Comparison of ENCODE assay signal across 15 cellular contexts in the genomic region with DNA sequence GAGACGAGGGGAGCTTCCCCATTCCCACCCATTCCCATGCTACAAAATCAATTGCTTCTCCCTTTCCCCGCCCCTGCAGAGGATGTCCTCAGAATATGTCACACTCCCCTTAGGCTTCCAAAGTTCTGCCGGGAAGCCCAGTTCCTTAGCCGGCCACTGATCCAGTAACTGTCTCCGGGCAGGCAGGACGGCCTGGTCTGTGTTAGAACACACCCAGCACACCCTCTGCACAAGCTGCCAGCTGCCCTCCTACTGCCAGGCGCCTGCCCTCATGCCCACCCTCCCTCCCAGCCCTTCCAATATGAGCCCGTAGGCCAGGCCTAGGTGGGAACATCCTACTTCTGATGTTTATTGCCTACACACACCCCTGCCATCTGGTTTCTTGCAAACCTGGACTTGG. TPM values are rescaled to one million over a fixed set of nuclear protein-coding genes. Genes with fewer than 3 reads are reported as not detected.
DNase-seq lines count a peak whose midpoint lies in the region; ATAC-seq and TF ChIP-seq lines count a peak whose summit lies in the region.
"Had no signal": no experiment of that assay in that cellular context is flagged by ENCODE, and none has a peak within 500 bp of the region (broad histone marks: within the 10 kb centered on the region; RNA-seq: fewer than 3 reads in every experiment).

No MANE protein-coding gene starts in this region.

- DNase-seq in NCI-H1694 (lab: John Stamatoyannopoulos, UW) (peak; percentile 79), osteoblast (ENCODE audit: insufficient read length, low spot score, missing footprints) (peak; percentile 63), mesothelial cell of epicardium (ENCODE audit: low spot score in 2 of 2, unreplicated experiment in 2 of 2) (no peak), PC-3 (no peak), epidermal melanocyte (ENCODE audit: insufficient read length, low spot score) (no peak)
- DNase-seq: BE2C; CD4-positive, alpha-beta memory T cell; KBM-7; NCI-H1105; NCI-H2227 treated with DMSO at 0.1 percent for 48 hours; NCI-H510A treated with DMSO at 0.1 percent for 48 hours; PC-9 had no signal

- no peaks in the 10 kb centered on the region for H3K9me3 ChIP-seq in BLaER1
- H3K9me3 ChIP-seq in gastroesophageal sphincter = no peaks in the 10 kb centered on the region
- H3K9me3 ChIP-seq in osteoblast (ENCODE audit: low read depth, low read length) = no peaks in the 10 kb centered on the region
- H3K9me3 ChIP-seq in PC-3 (ENCODE audit: low read length) = no peaks in the 10 kb centered on the region
- H3K9me3 ChIP-seq: BE2C, SJSA1 had no signal

- TF ChIP-seq POLR2A in gastroesophageal sphincter (IDR thresholded peaks at IDR 0.05) = no peak

- H2AFZ ChIP-seq in osteoblast (ENCODE audit: low read length) = no peak overlapping the region
- no peak overlapping the region for H2AFZ ChIP-seq in PC-3 (ENCODE audit: low read length)
- H2AFZ ChIP-seq: PC-9 had no signal

- TF ChIP-seq CTCF in gastroesophageal sphincter (IDR thresholded peaks at IDR 0.05) (no peak), osteoblast (IDR thresholded peaks at IDR 0.05; ENCODE audit: extremely low read depth, low read depth, low read length) (no peak), mesothelial cell of epicardium (IDR thresholded peaks at IDR 0.05; ENCODE audit: unreplicated experiment) (no peak), PC-3 (conservative IDR thresholded peaks at IDR 0.05; ENCODE audit: low read depth, low read length) (no peak)

- H3K4me2 ChIP-seq in BLaER1 (peak overlapping the region; percentile 79), osteoblast (ENCODE audit: insufficient read depth, low read length) (no peak overlapping the region), PC-3 (ENCODE audit: low read length) (no peak overlapping the region)
- H3K4me2 ChIP-seq: PC-9 had no signal

- CTCF ChIA-PET in PC-3 (lab: Charles Lee) = no interaction called here

- whole genome bisulfite sequencing in gastroesophageal sphincter (ENCODE audit: low coverage in 1 of 2), 2 donors = 42% methylated on average over 4 of the region's 8 CpGs; no CpG with 5 or more reads in 1 of the 2 donors

- H3K27me3 ChIP-seq in BLaER1 = no peaks in the 10 kb centered on the region
- no peaks in the 10 kb centered on the region for H3K27me3 ChIP-seq in gastroesophageal sphincter
- no peaks in the 10 kb centered on the region for H3K27me3 ChIP-seq in osteoblast (ENCODE audit: insufficient read depth, low read length)
- no peaks in the 10 kb centered on the region for H3K27me3 ChIP-seq in PC-3 (ENCODE audit: low read length)
- H3K27me3 ChIP-seq: BE2C, SJSA1 had no signal

- H3K9ac ChIP-seq in BLaER1 = peak overlapping the region; percentile 73; the same call in 1 of the 2 replicates
- H3K9ac ChIP-seq in PC-3 (ENCODE audit: low read length) = no peak overlapping the region

- no peaks in the 10 kb centered on the region for H3F3A ChIP-seq in PC-3 (ENCODE audit: low read length, unreplicated experiment)

- H3K27ac ChIP-seq in BLaER1 (peak overlapping the region; percentile 77), gastroesophageal sphincter (peak overlapping the region in 3 of 4 donors; percentile 25 to 51 (median 31)), osteoblast (ENCODE audit: low read depth, low read length) (no peak overlapping the region), PC-3 (ENCODE audit: low read length) (no peak overlapping the region)
- H3K27ac ChIP-seq: PC-9, SJSA1 had no signal

- peaks cover 2% of the 10 kb centered on the region for H3K36me3 Mint-ChIP-seq in mesothelial cell of epicardium

- intact Hi-C loops in PC-3 (cut with micrococcal nuclease) = no loop called here

- TF ChIP-seq EP300 in gastroesophageal sphincter (IDR thresholded peaks at IDR 0.05) = no peak

- H3K4me3 Mint-ChIP-seq in mesothelial cell of epicardium = no peak overlapping the region
- H3K4me3 Mint-ChIP-seq: CD4-positive, alpha-beta memory T cell had no signal

- POLR2A ChIA-PET in PC-3 (lab: Charles Lee; ENCODE audit: unreplicated experiment) = no interaction called here

- H3K79me2 ChIP-seq in osteoblast (ENCODE audit: insufficient read depth, low read length) (no peaks in the 10 kb centered on the region), PC-3 (ENCODE audit: low read length) (no peaks in the 10 kb centered on the region)

- no peak overlapping the region for H3K4me3 ChIP-seq in BLaER1
- no peak overlapping the region for H3K4me3 ChIP-seq in gastroesophageal sphincter
- H3K4me3 ChIP-seq in osteoblast (ENCODE audit: insufficient read depth, low read length) = no peak overlapping the region
- no peak overlapping the region for H3K4me3 ChIP-seq in PC-3 (ENCODE audit: low read length)
- H3K4me3 ChIP-seq: PC-9, SJSA1 had no signal

- peaks cover 39% of the 10 kb centered on the region for H3K4me1 ChIP-seq in BLaER1
- H3K4me1 ChIP-seq in gastroesophageal sphincter = peaks cover 0 to 55% (median 20%) of the 10 kb centered on the region in 3 donors
- H3K4me1 ChIP-seq in osteoblast (ENCODE audit: insufficient read depth, low read length) = no peaks in the 10 kb centered on the region
- H3K4me1 ChIP-seq in PC-3 (ENCODE audit: insufficient read depth, low read length) = no peaks in the 10 kb centered on the region
- H3K4me1 ChIP-seq: BE2C, SJSA1 had no signal

- no peaks in the 10 kb centered on the region for H3K27me3 Mint-ChIP-seq in mesothelial cell of epicardium (ENCODE audit: low read depth)
- H3K27me3 Mint-ChIP-seq: CD4-positive, alpha-beta memory T cell had no signal

- H3K9me2 ChIP-seq in PC-3 (replicated peaks; ENCODE audit: low read length) = no peaks in the 10 kb centered on the region

- H3K4me1 Mint-ChIP-seq in mesothelial cell of epicardium = no peaks in the 10 kb centered on the region
- H3K4me1 Mint-ChIP-seq: CD4-positive, alpha-beta memory T cell had no signal

- H3K9me3 Mint-ChIP-seq in mesothelial cell of epicardium = no peaks in the 10 kb centered on the region

- H3K36me3 ChIP-seq in BLaER1 (peaks cover 73% of the 10 kb centered on the region), gastroesophageal sphincter (peaks cover 0 to 81% of the 10 kb centered on the region in 2 donors), osteoblast (ENCODE audit: insufficient read depth, low read length) (peaks cover 12% of the 10 kb centered on the region), PC-3 (ENCODE audit: low read depth, low read length) (no peaks in the 10 kb centered on the region)
- H3K36me3 ChIP-seq: BE2C, SJSA1 had no signal

- ATAC-seq in gastroesophageal sphincter (no peak), PC-3 (no peak)

- no TSS peak for BruUV-seq in PC-3 (replicated peaks; lab: Mats Ljungman, UMichigan)

- H3K27ac Mint-ChIP-seq in mesothelial cell of epicardium = no peak overlapping the region

- H4K20me1 ChIP-seq in BLaER1 (no peaks in the 10 kb centered on the region), osteoblast (ENCODE audit: insufficient read depth, low read length) (no peaks in the 10 kb centered on the region), PC-3 (ENCODE audit: low read length) (no peaks in the 10 kb centered on the region)

RNA-seq across cellular contexts. Expression of gene SGSM2, which starts 31.1 kb away (rescaled TPM):
- total RNA-seq in gastroesophageal sphincter (10 to 100 TPM; 32.9 to 58.6 (median 47.4) TPM), osteoblast (35.4 and 37.3 TPM in 2 replicates), mesothelial cell of epicardium (79.2 to 80.9 TPM (median 79.3 TPM) in 3 replicates), PC-3 (2014; rRNA removed) (36.6 and 47.2 TPM in 2 replicates)

RNA-seq across cellular contexts. Expression of gene TSR1, which starts 32.1 kb away (rescaled TPM):
- total RNA-seq in gastroesophageal sphincter = 10 to 100 TPM; 25.0 to 58.3 (median 46.5) TPM
- 37.7 and 42.0 TPM in 2 replicates for total RNA-seq in osteoblast
- total RNA-seq in mesothelial cell of epicardium = 37.7 to 41.4 TPM (median 40.6 TPM) in 3 replicates
- total RNA-seq in PC-3 (2014; rRNA removed) = 70.3 and 90.2 TPM in 2 replicates

RNA-seq across cellular contexts. Expression of gene MNT, which starts 32.5 kb away (rescaled TPM):
- total RNA-seq in gastroesophageal sphincter (10 to 100 TPM; 11.8 to 12.7 (median 12.3) TPM), osteoblast (12.3 and 14.1 TPM in 2 replicates), mesothelial cell of epicardium (47.5 to 49.1 TPM (median 48.3 TPM) in 3 replicates), PC-3 (2014; rRNA removed) (19.1 and 26.0 TPM in 2 replicates)

Comparison
In these comparisons a context has a peak if more than half of its experiments do, and no peak if none do; other contexts are left out.
1. H3K27ac ChIP-seq: peak in BLaER1 (single experiment) and gastroesophageal sphincter (3 of 4); none in osteoblast (single experiment) and PC-3 (single experiment).
2. DNase-seq: peak in NCI-H1694 (single experiment) and osteoblast (single experiment); none in mesothelial cell of epicardium (0 of 2), PC-3 (single experiment) and epidermal melanocyte (single experiment).